Comparison of ENCODE assay signal across 9 cellular contexts in genomic region chr9:35688558-35689350, GRCh38. TPM values are rescaled to one million over a fixed set of nuclear protein-coding genes. Genes with fewer than 3 reads are reported as not detected.
DNase-seq lines count a peak whose midpoint lies in the region; ATAC-seq and TF ChIP-seq lines count a peak whose summit lies in the region.
"Had no signal": no experiment of that assay in that cellular context is flagged by ENCODE, and none has a peak within 500 bp of the region (broad histone marks: within the 10 kb centered on the region; RNA-seq: fewer than 3 reads in every experiment).

No MANE protein-coding gene starts in this region.

- H3K27me3 ChIP-seq in GM23248 (replicated peaks; ENCODE audit: insufficient read depth): no peaks in the 10 kb centered on the region
- H3K27me3 ChIP-seq in RWPE2 (ENCODE audit: insufficient read depth, poor library complexity, severe bottlenecking): no peaks in the 10 kb centered on the region
- no peaks in the 10 kb centered on the region for H3K27me3 ChIP-seq in ovary

- no peak for TF ChIP-seq EP300 in ovary (IDR thresholded peaks at IDR 0.05)

- DNase-seq in GM23248: peak; percentile 91
- DNase-seq in RWPE2 (ENCODE audit: low spot score): no peak
- DNase-seq in ovary: no peak
- no peak for DNase-seq in COR-L47 (lab: John Stamatoyannopoulos, UW)
- no peak for DNase-seq in NCI-H2081 (lab: John Stamatoyannopoulos, UW)
- no peak for DNase-seq in NCI-H345 (lab: John Stamatoyannopoulos, UW)

- no peak overlapping the region for H2AFZ ChIP-seq in GM23248

- no peak for TF ChIP-seq POLR2A in ovary (IDR thresholded peaks at IDR 0.05)

- ATAC-seq in RWPE2 (ENCODE audit: low read depth) (peak; percentile 57), esophagus mucosa (peak; percentile 24), GM18870 (IDR thresholded peaks at IDR 0.05; ENCODE audit: unreplicated experiment) (no peak)

- H3K9me2 ChIP-seq in GM23248 (ENCODE audit: insufficient read depth): no peaks in the 10 kb centered on the region

- intact Hi-C loops in ovary (cut with DNase I): loop anchor here in 1 of 4 donors (2.0 kb wide), 1 partner anchor 30 kb away; the partner anchor contains the start of genes CCDC107 and RMRP

- TF ChIP-seq CTCF in RWPE2 (IDR thresholded peaks at IDR 0.05; ENCODE audit: poor library complexity, severe bottlenecking) (no peak), ovary (IDR thresholded peaks at IDR 0.05) (no peak)

- peaks cover 43% of the 10 kb centered on the region for H4K20me1 ChIP-seq in GM23248 (ENCODE audit: insufficient read depth)

- H3K4me3 ChIP-seq in GM23248 (peak overlapping the region; percentile 98), RWPE2 (ENCODE audit: severe bottlenecking) (peak overlapping the region; percentile 54), ovary (peak overlapping the region; percentile 66)

- peaks cover 66% of the 10 kb centered on the region for H3K79me2 ChIP-seq in GM23248 (ENCODE audit: insufficient read depth)

- in situ Hi-C loops in GM23248 (cut with MboI): no loop called here

- WGBS in GM23248 (ENCODE audit: low coverage in 1 of 2, low lambda C conversion rate in 2 of 2, missing lambda C conversion rate in 2 of 2), 2 experiments: 19 to 24% methylated on average over 8 of the region's 8 CpGs
- 9 to 11% (median 11%) methylated on average over 8 of the region's 8 CpGs for WGBS in ovary, 3 donors

- H3K4me2 ChIP-seq in GM23248 (ENCODE audit: unreplicated experiment): peak overlapping the region; percentile 89

- peak overlapping the region; percentile 89 for H3K27ac ChIP-seq in GM23248
- H3K27ac ChIP-seq in RWPE2 (ENCODE audit: poor library complexity, severe bottlenecking): peak overlapping the region; percentile 92
- H3K27ac ChIP-seq in ovary: peak overlapping the region; percentile 46 to 93

- H3F3A ChIP-seq in GM23248 (ENCODE audit: insufficient read depth): peaks cover 75% of the 10 kb centered on the region

- H3K9ac ChIP-seq in GM23248: peak overlapping the region; percentile 94

- H3K36me3 ChIP-seq in GM23248 (ENCODE audit: low read depth): peaks cover 30% of the 10 kb centered on the region
- H3K36me3 ChIP-seq in RWPE2 (ENCODE audit: low read depth): peaks cover 48% of the 10 kb centered on the region
- no peaks in the 10 kb centered on the region for H3K36me3 ChIP-seq in ovary

- H3K4me1 ChIP-seq in GM23248 (ENCODE audit: insufficient read depth): peaks cover 38% of the 10 kb centered on the region
- H3K4me1 ChIP-seq in RWPE2 (ENCODE audit: insufficient read depth, poor library complexity, severe bottlenecking): peaks cover 14% of the 10 kb centered on the region
- peaks cover 15% of the 10 kb centered on the region for H3K4me1 ChIP-seq in ovary (ENCODE audit: insufficient read depth)

- H3K9me3 ChIP-seq in GM23248 (ENCODE audit: low read depth) (no peaks in the 10 kb centered on the region), RWPE2 (ENCODE audit: severe bottlenecking) (no peaks in the 10 kb centered on the region), ovary (no peaks in the 10 kb centered on the region)

RNA-seq across cellular contexts. Expression of gene TPM2, which starts 1.0 kb away (rescaled TPM):
- 1,596 and 1,625 TPM in 2 replicates for total RNA-seq in GM23248 (2014; rRNA removed; shearing (Covaris generic))
- polyA plus RNA-seq in GM23248 (2016; fragmentation: Nextera tagmentation; extraction: Ambion mirVana): 3,527 and 3,584 TPM in 2 replicates
- total RNA-seq in esophagus mucosa: 31.2 TPM
- total RNA-seq in ovary: 100 to 1,000 TPM; 179 to 853 (median 309) TPM
- 100 to 1,000 TPM; 526 to 716 TPM for polyA plus RNA-seq in ovary

RNA-seq across cellular contexts. Expression of gene CA9, which starts 15.0 kb away (rescaled TPM):
- total RNA-seq in GM23248 (2014; rRNA removed; shearing (Covaris generic)): 3.4 and 4.3 TPM in 2 replicates
- polyA plus RNA-seq in GM23248 (2016; fragmentation: Nextera tagmentation; extraction: Ambion mirVana) (2.3 and 2.7 TPM in 2 replicates), ovary (under 1 TPM; 0.38 to 0.42 TPM)
- total RNA-seq in esophagus mucosa (1.6 TPM), ovary (10 to 100 TPM in 1 of 7 donors, 1 to 10 TPM in 4, under 1 TPM in 1, not detected in 1; 0.37 to 19.5 (median 1.4) TPM)
- total RNA-seq: T-helper 1 cell treated with Interleukin-12 subunit alpha and Interleukin-12 subunit beta and Interleukin-4 antibody, amounts not matched to agents 30 ng/mL and 1 ng/mL, for 36 hours had no signal

RNA-seq across cellular contexts. Expression of gene ARHGEF39, which starts 23.8 kb away (rescaled TPM):
- 0.13 and 2.1 TPM in 2 replicates for total RNA-seq in GM23248 (2014; rRNA removed; shearing (Covaris generic))
- 1.6 and 1.8 TPM in 2 replicates for polyA plus RNA-seq in GM23248 (2016; fragmentation: Nextera tagmentation; extraction: Ambion mirVana)
- 2.4 TPM for total RNA-seq in esophagus mucosa
- 1 to 10 TPM in 2 of 7 donors, under 1 TPM in 5; 0.17 to 1.4 (median 0.58) TPM for total RNA-seq in ovary
- polyA plus RNA-seq in ovary: under 1 TPM; 0.17 to 0.52 TPM

RNA-seq across cellular contexts. Expression of gene CCDC107, which starts 30.7 kb away (rescaled TPM):
- 20.5 and 28.6 TPM in 2 replicates for total RNA-seq in GM23248 (2014; rRNA removed; shearing (Covaris generic))
- polyA plus RNA-seq in GM23248 (2016; fragmentation: Nextera tagmentation; extraction: Ambion mirVana) (52.8 and 55.7 TPM in 2 replicates), ovary (10 to 100 TPM; 15.0 to 17.8 TPM)
- total RNA-seq in esophagus mucosa (7.9 TPM), ovary (10 to 100 TPM; 14.6 to 29.8 (median 19.1) TPM)

RNA-seq across cellular contexts. Expression of gene RMRP, which starts 30.9 kb away (rescaled TPM):
- total RNA-seq in GM23248 (2014; rRNA removed; shearing (Covaris generic)): 14,230 and 20,944 TPM in 2 replicates
- polyA plus RNA-seq in GM23248 (2016; fragmentation: Nextera tagmentation; extraction: Ambion mirVana) (not detected in 2 replicates), ovary (100 to 1,000 TPM in 1 of 2 donors, not detected in 1; 126 TPM)
- total RNA-seq in esophagus mucosa (5,550 TPM), ovary (over 10,000 TPM in 5 of 7 donors, 1,000 to 10,000 TPM in 2; 3,031 to 27,726 (median 15,130) TPM)
